8 cellular contexts compared by ENCODE assay signal in the genomic region with DNA sequence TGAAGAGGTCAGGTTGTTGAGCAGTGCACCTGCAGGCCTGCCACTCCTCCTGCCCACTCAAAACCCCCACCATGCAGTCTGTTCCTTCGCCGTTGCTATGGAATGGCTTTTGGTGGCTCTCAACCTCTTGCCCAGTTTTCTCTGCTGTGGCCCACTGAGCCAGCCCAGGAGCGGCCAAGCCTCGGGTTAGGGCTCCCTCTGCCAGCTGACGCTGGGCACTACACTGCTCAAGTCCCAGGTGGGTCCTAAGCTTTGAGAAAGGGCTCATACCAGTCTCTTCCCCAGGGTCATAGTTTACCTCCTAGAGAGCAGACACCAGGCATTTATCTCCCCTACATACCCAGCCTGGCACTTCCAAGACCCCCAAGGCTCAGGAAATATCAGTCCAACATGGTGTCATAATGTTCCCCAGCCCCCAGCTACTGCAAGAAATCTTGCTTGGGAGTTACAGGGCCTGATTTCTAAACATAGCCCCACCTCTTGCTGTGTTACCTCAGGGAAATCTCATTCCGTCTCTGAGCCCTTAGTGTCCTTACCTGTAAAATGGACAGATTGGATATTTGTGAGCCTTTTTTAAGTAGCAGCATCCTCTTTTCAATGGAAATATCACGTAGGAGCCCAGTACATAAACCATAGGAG. TPM values are rescaled to one million over a fixed set of nuclear protein-coding genes. Genes with fewer than 3 reads are reported as not detected.
DNase-seq lines count a peak whose midpoint lies in the region; ATAC-seq and TF ChIP-seq lines count a peak whose summit lies in the region.

No MANE protein-coding gene starts in this region.

- peak; percentile 67 to 70 (median 68) for ATAC-seq in psoas muscle

- H3K27me3 ChIP-seq in psoas muscle (ENCODE audit: insufficient read depth in 3 of 3, low read length in 2 of 3), result no peaks in the 10 kb centered on the region

- DNase-seq in NCI-H748 (lab: John Stamatoyannopoulos, UW; ENCODE audit: unreplicated experiment) (peak; percentile 62), NCI-H748 treated with DMSO at 0.1 percent for 48 hours (lab: John Stamatoyannopoulos, UW) (no peak), HEK293T (ENCODE audit: extremely low spot score) (peak; percentile 72), NCI-H2029 treated with DMSO at 0.1 percent for 48 hours (lab: John Stamatoyannopoulos, UW) (peak; percentile 68), glomerular visceral epithelial cell (ENCODE audit: extremely low spot score) (peak; percentile 52), psoas muscle (peak in 1 of 2 donors; percentile 35), KG1 (lab: John Stamatoyannopoulos, UW) (no peak)
- peak; percentile 42 for DNase-seq in activated T-cell treated with anti-CD3 and anti-CD28 coated beads, Interleukin-2, amount 50 U/mL, for 24 hours

- H3K27ac ChIP-seq in psoas muscle, result no peak overlapping the region

- H3K36me3 ChIP-seq in psoas muscle (ENCODE audit: insufficient read depth in 1 of 2, low read depth in 1 of 2), result no peaks in the 10 kb centered on the region

- H3K4me1 Mint-ChIP-seq in activated T-cell treated with anti-CD3 and anti-CD28 coated beads, Interleukin-2, amount 50 U/mL, for 24 hours (ENCODE audit: low read depth), result no peaks in the 10 kb centered on the region

- H3K9me3 Mint-ChIP-seq in activated T-cell treated with anti-CD3 and anti-CD28 coated beads, Interleukin-2, amount 50 U/mL, for 24 hours, result no peaks in the 10 kb centered on the region

- no peaks in the 10 kb centered on the region for H3K27me3 Mint-ChIP-seq in activated T-cell treated with anti-CD3 and anti-CD28 coated beads, Interleukin-2, amount 50 U/mL, for 24 hours

- no peaks in the 10 kb centered on the region for H3K4me1 ChIP-seq in psoas muscle

- intact Hi-C loops in psoas muscle (cut with DNase I), result loop anchor here (5.0 kb wide), 1 partner anchor 134 kb away; no protein-coding TSS in a partner anchor

- no peak overlapping the region for H3K4me3 Mint-ChIP-seq in activated T-cell treated with anti-CD3 and anti-CD28 coated beads, Interleukin-2, amount 50 U/mL, for 24 hours

- no peak overlapping the region for H3K27ac Mint-ChIP-seq in activated T-cell treated with anti-CD3 and anti-CD28 coated beads, Interleukin-2, amount 50 U/mL, for 24 hours

- H3K9me3 ChIP-seq in psoas muscle, result no peaks in the 10 kb centered on the region

- 40 to 53% (median 46%) methylated on average over 7 of the region's 7 CpGs for WGBS in psoas muscle, 3 donors

- H3K36me3 Mint-ChIP-seq in activated T-cell treated with anti-CD3 and anti-CD28 coated beads, Interleukin-2, amount 50 U/mL, for 24 hours (ENCODE audit: low read depth), result no peaks in the 10 kb centered on the region

- POLR2A ChIA-PET in HEK293T (lab: Yijun Ruan, JAX), result interaction anchor here (0.7 kb wide), 1 partner anchor 60 kb away, joined by 3 read pairs; the partner anchor contains the start of gene TSPAN11

- peak; percentile 50 for TF ChIP-seq CTCF in psoas muscle (IDR thresholded peaks at IDR 0.05)

- CTCF ChIA-PET in HEK293T (lab: Yijun Ruan, JAX), result interaction anchor here (0.5 to 2.7 kb wide), 5 partner anchors 10 to 657 kb away, joined by 3 to 15 read pairs (median 5); no protein-coding TSS in a partner anchor

- H3K4me3 ChIP-seq in psoas muscle, result no peak overlapping the region

TF ChIP-seq in HEK293T, 16 proteins besides CTCF, POLR2A, EP300 and RAD21:
- TF ChIP-seq L3MBTL2 (conservative IDR thresholded peaks at IDR 0.05) (no peak), FOXM1 (IDR thresholded peaks at IDR 0.05; ENCODE audit: borderline replicate concordance) (no peak), FOXA1 (IDR thresholded peaks at IDR 0.05) (no peak), TARDBP (IDR thresholded peaks at IDR 0.05) (no peak), NFRKB (IDR thresholded peaks at IDR 0.05) (no peak)
TF ChIP-seq in HEK293T: peak in this region for 0.

RNA-seq across cellular contexts. Expression of gene TSPAN11, which starts 59.4 kb away (rescaled TPM):
- total RNA-seq in psoas muscle, result under 1 TPM in 3 of 4 donors, not detected in 1; 0.12 to 0.24 (median 0.22) TPM
- under 1 TPM; 0.05 to 0.15 (median 0.05) TPM for polyA plus RNA-seq in psoas muscle

Comparison
In these comparisons a context has a peak if more than half of its experiments do, and no peak if none do; other contexts are left out.
1. DNase-seq: peak in NCI-H748 (single experiment), HEK293T (single experiment), NCI-H2029 treated with DMSO at 0.1 percent for 48 hours (single experiment), activated T-cell treated with anti-CD3 and anti-CD28 coated beads, Interleukin-2, amount 50 U/mL, for 24 hours (single experiment) and glomerular visceral epithelial cell (single experiment); none in NCI-H748 treated with DMSO at 0.1 percent for 48 hours (single experiment) and KG1 (single experiment).